ENCODE assay signal across 32 cellular contexts in genomic region chr14:35973770-35974169, GRCh38.
"Had no signal": no experiment of that assay in that cellular context is flagged by ENCODE, and none has a peak within 500 bp of the region (broad histone marks: within the 10 kb centered on the region; RNA-seq: fewer than 3 reads in every experiment).

No MANE protein-coding gene starts in this region.

- H3K27ac ChIP-seq: heart right ventricle, hepatocyte, left lung, lower lobe of right lung, neural progenitor cell, neutrophil, ovary, sigmoid colon, spleen, testis, thyroid gland, transverse colon, upper lobe of left lung, vagina had no signal

- H3K4me3 Mint-ChIP-seq: naive B cell; natural killer cell; nephron progenitor cell; neural progenitor cell; stimulated activated memory B cell treated with anti-CD40 and anti-IgM and Interleukin-4, amounts not matched to agents 10 μg/mL and 1 μg/mL and 100 μg/mL, for 72 hours; stimulated activated naive CD8-positive, alpha-beta T cell treated with anti-CD3 and anti-CD28 coated beads, Interleukin-15, amount 100 ng/mL, for 72 hours had no signal

- H3K9me3 Mint-ChIP-seq: stimulated activated memory B cell treated with anti-CD40 and anti-IgM and Interleukin-4, amounts not matched to agents 10 μg/mL and 1 μg/mL and 100 μg/mL, for 72 hours; stimulated activated naive CD8-positive, alpha-beta T cell treated with anti-CD3 and anti-CD28 coated beads, Interleukin-15, amount 100 ng/mL, for 72 hours had no signal

- ATAC-seq: heart right ventricle; left cardiac atrium; left lung; lower lobe of right lung; natural killer cell; right cardiac atrium; stimulated activated memory B cell treated with anti-CD40 and anti-IgM and Interleukin-4, amounts not matched to agents 10 μg/mL and 1 μg/mL and 100 μg/mL, for 72 hours; stimulated activated naive CD8-positive, alpha-beta T cell treated with anti-CD3 and anti-CD28 coated beads, Interleukin-15, amount 100 ng/mL, for 72 hours had no signal

- H3K27me3 ChIP-seq: hepatocyte, left lung, neural progenitor cell, neutrophil, ovary, sigmoid colon, testis, thyroid gland, transverse colon, upper lobe of left lung, vagina had no signal

- H3K4me3 ChIP-seq: heart right ventricle, hepatocyte, left lung, lower lobe of right lung, neural progenitor cell, ovary, sigmoid colon, spleen, testis, thyroid gland, transverse colon, upper lobe of left lung, vagina had no signal

- H3K9me3 ChIP-seq: left lung, lower lobe of right lung, neutrophil, ovary, sigmoid colon, spleen, testis, thyroid gland, transverse colon, upper lobe of left lung, vagina had no signal

- H3K36me3 Mint-ChIP-seq: naive B cell; natural killer cell; neural progenitor cell; stimulated activated memory B cell treated with anti-CD40 and anti-IgM and Interleukin-4, amounts not matched to agents 10 μg/mL and 1 μg/mL and 100 μg/mL, for 72 hours had no signal

- H3K36me3 ChIP-seq: heart right ventricle, left lung, lower lobe of right lung, neural progenitor cell, neutrophil, ovary, sigmoid colon, spleen, thyroid gland, transverse colon, upper lobe of left lung, vagina had no signal

- H3K27me3 Mint-ChIP-seq: stimulated activated naive CD8-positive, alpha-beta T cell treated with anti-CD3 and anti-CD28 coated beads, Interleukin-15, amount 100 ng/mL, for 72 hours had no signal

- H3K4me1 ChIP-seq: heart right ventricle, left lung, lower lobe of right lung, sigmoid colon, spleen, testis, thyroid gland, transverse colon, upper lobe of left lung, vagina had no signal

- DNase-seq: heart right ventricle; islet precursor cell; left cardiac atrium; left lung; lower lobe of right lung; mammary epithelial cell; mesenchymal stem cell; naive B cell; natural killer cell; nephron progenitor cell; occipital lobe; ovary; retina; right cardiac atrium; sigmoid colon; small intestine; spleen; stimulated activated CD4-positive, alpha-beta T cell treated with anti-CD3 and anti-CD28 coated beads, Interleukin-4, amount 100 ng/mL, for 4 hours; stimulated activated CD8-positive, alpha-beta memory T cell treated with anti-CD3 and anti-CD28 coated beads, Interleukin-4, amount 100 ng/mL, for 48 hours; stimulated activated naive CD4-positive, alpha-beta T cell treated with Interleukin-2 at 50 U/mL for 16 hours; stimulated activated naive CD8-positive, alpha-beta T cell treated with anti-CD3 and anti-CD28 coated beads, Interleukin-15, amount 100 ng/mL, for 72 hours; substantia nigra; testis; thyroid gland; transverse colon; upper lobe of left lung had no signal

- H3K4me1 Mint-ChIP-seq: naive B cell; natural killer cell; nephron progenitor cell; neural progenitor cell; stimulated activated memory B cell treated with anti-CD40 and anti-IgM and Interleukin-4, amounts not matched to agents 10 μg/mL and 1 μg/mL and 100 μg/mL, for 72 hours; stimulated activated naive CD8-positive, alpha-beta T cell treated with anti-CD3 and anti-CD28 coated beads, Interleukin-15, amount 100 ng/mL, for 72 hours had no signal

- H3K27ac Mint-ChIP-seq: naive B cell; natural killer cell; nephron progenitor cell; neural progenitor cell; progenitor cell of endocrine pancreas; stimulated activated memory B cell treated with anti-CD40 and anti-IgM and Interleukin-4, amounts not matched to agents 10 μg/mL and 1 μg/mL and 100 μg/mL, for 72 hours; stimulated activated naive CD8-positive, alpha-beta T cell treated with anti-CD3 and anti-CD28 coated beads, Interleukin-15, amount 100 ng/mL, for 72 hours had no signal
